Comparison of ENCODE assay signal across 13 cellular contexts in genomic region chr5:151805414-151806225, GRCh38. TPM values are rescaled to one million over a fixed set of nuclear protein-coding genes. Genes with fewer than 3 reads are reported as not detected.
DNase-seq lines count a peak whose midpoint lies in the region; ATAC-seq, FAIRE-seq and TF ChIP-seq lines count a peak whose summit lies in the region.
"Had no signal": no experiment of that assay in that cellular context is flagged by ENCODE, and none has a peak within 500 bp of the region (broad histone marks: within the 10 kb centered on the region; RNA-seq: fewer than 3 reads in every experiment).

No MANE protein-coding gene starts in this region.

- CTCF ChIA-PET in CD4-positive, alpha-beta memory T cell (lab: Charles Lee; ENCODE audit: partially characterized antibody): interaction anchor here (1.3 to 1.6 kb wide), 2 partner anchors 20 to 337 kb away, joined by 3 to 9 read pairs; no protein-coding TSS in a partner anchor

- peaks cover 0 to 15% (median 5%) of the 10 kb centered on the region in 4 donors for H3K4me1 Mint-ChIP-seq in CD4-positive, alpha-beta memory T cell
- peaks cover 26% of the 10 kb centered on the region for H3K4me1 Mint-ChIP-seq in nephron
- H3K4me1 Mint-ChIP-seq: central memory CD8-positive, alpha-beta T cell had no signal

- ATAC-seq in right lobe of liver (no peak), GM21381 (IDR thresholded peaks at IDR 0.05; ENCODE audit: unreplicated experiment) (no peak)

- no peaks in the 10 kb centered on the region for H3K4me1 ChIP-seq in CD4-positive, alpha-beta memory T cell (ENCODE audit: insufficient read depth, low read length)
- H3K4me1 ChIP-seq in right lobe of liver: no peaks in the 10 kb centered on the region
- peaks cover 0 to 8% of the 10 kb centered on the region in 2 donors for H3K4me1 ChIP-seq in ascending aorta

- POLR2A ChIA-PET in CD4-positive, alpha-beta memory T cell (lab: Charles Lee; ENCODE audit: partially characterized antibody): interaction anchor here (0.9 to 1.4 kb wide), 3 partner anchors 11 to 32 kb away, joined by 3 to 4 read pairs (median 3); no protein-coding TSS in a partner anchor

- H3K36me3 ChIP-seq in CD4-positive, alpha-beta memory T cell (ENCODE audit: insufficient read depth, low read length): peaks cover 48% of the 10 kb centered on the region
- H3K36me3 ChIP-seq in right lobe of liver (peaks cover 8 to 67% (median 25%) of the 10 kb centered on the region in 4 donors), ascending aorta (peaks cover 33 to 59% of the 10 kb centered on the region in 2 donors)

- H3K9me3 ChIP-seq in CD4-positive, alpha-beta memory T cell (ENCODE audit: control insufficient read depth in 1 of 2, low read length in 2 of 2): no peaks in the 10 kb centered on the region
- H3K9me3 ChIP-seq in right lobe of liver (no peaks in the 10 kb centered on the region), ascending aorta (no peaks in the 10 kb centered on the region)

- 90% methylated on average over 3 of the region's 3 CpGs for WGBS in right lobe of liver (ENCODE audit: insufficient coverage, low coverage, low lambda C conversion rate, missing lambda C conversion rate)

- intact Hi-C loops in CD4-positive, alpha-beta memory T cell (cut with micrococcal nuclease): no loop called here
- intact Hi-C loops in right lobe of liver (cut with DNase I) (no loop called here), ascending aorta (cut with DNase I) (loop anchor here (10.0 kb wide), 1 partner anchor 1559 kb away; no protein-coding TSS in a partner anchor)

- peaks cover 59 to 64% of the 10 kb centered on the region in 2 donors for H3K36me3 Mint-ChIP-seq in CD4-positive, alpha-beta memory T cell
- peaks cover 79% of the 10 kb centered on the region for H3K36me3 Mint-ChIP-seq in nephron (ENCODE audit: low read depth)

- no peak for TF ChIP-seq CTCF in HFF-Myc (IDR thresholded peaks at IDR 0.05; ENCODE audit: low read depth, low read length, missing control alignments)
- no peak for TF ChIP-seq CTCF in cardiac fibroblast (IDR thresholded peaks at IDR 0.05; ENCODE audit: low read depth, low read length)
- TF ChIP-seq CTCF in nephron (IDR thresholded peaks at IDR 0.05; ENCODE audit: unreplicated experiment in 3 of 3): no peak
- TF ChIP-seq CTCF in right lobe of liver (IDR thresholded peaks at IDR 0.05): no peak
- TF ChIP-seq CTCF in ascending aorta (IDR thresholded peaks at IDR 0.05): no peak

- no peak for TF ChIP-seq POLR2A in right lobe of liver (IDR thresholded peaks at IDR 0.05)

- no peaks in the 10 kb centered on the region for H3K9me3 Mint-ChIP-seq in CD4-positive, alpha-beta memory T cell
- H3K9me3 Mint-ChIP-seq in nephron: no peaks in the 10 kb centered on the region
- H3K9me3 Mint-ChIP-seq: central memory CD8-positive, alpha-beta T cell had no signal

- DNase-seq in CD4-positive, alpha-beta memory T cell: no peak
- DNase-seq in HFF-Myc (ENCODE audit: extremely low read depth, low read depth) (peak; percentile 40), cardiac fibroblast (ENCODE audit: low read depth in 2 of 2) (peak; percentile 51 to 81), urothelium cell line (ENCODE audit: low spot score) (no peak), right lobe of liver (no peak), ascending aorta (ENCODE audit: low spot score in 2 of 2) (no peak)
- DNase-seq: activated T-cell treated with anti-CD3 and anti-CD28 coated beads, Interleukin-2, amount 50 U/mL, for 1 hour; erythroblast; NCI-H510A; occipital lobe had no signal

- no peak overlapping the region for H3K4me3 ChIP-seq in CD4-positive, alpha-beta memory T cell (ENCODE audit: low read length in 2 of 2)
- no peak overlapping the region for H3K4me3 ChIP-seq in HFF-Myc (replicated peaks; ENCODE audit: low read depth, low read length)
- H3K4me3 ChIP-seq in cardiac fibroblast (replicated peaks in 1 of 2; ENCODE audit: low read depth in 2 of 2, low read length in 2 of 2): no peak overlapping the region
- H3K4me3 ChIP-seq in right lobe of liver: no peak overlapping the region
- H3K4me3 ChIP-seq in ascending aorta: no peak overlapping the region

- peak overlapping the region in 4 of 7 donors; percentile 19 to 45 (median 34) for H3K27ac Mint-ChIP-seq in CD4-positive, alpha-beta memory T cell
- peak overlapping the region in 2 of 3 experiments; percentile 26 for H3K27ac Mint-ChIP-seq in nephron

- H3K27me3 ChIP-seq in CD4-positive, alpha-beta memory T cell (ENCODE audit: insufficient read depth, low read length): no peaks in the 10 kb centered on the region
- H3K27me3 ChIP-seq in right lobe of liver (no peaks in the 10 kb centered on the region), ascending aorta (no peaks in the 10 kb centered on the region)

- no peak overlapping the region for H3K27ac ChIP-seq in CD4-positive, alpha-beta memory T cell (ENCODE audit: low read depth, low read length)
- H3K27ac ChIP-seq in right lobe of liver (no peak overlapping the region), ascending aorta (no peak overlapping the region)

- FAIRE-seq in urothelium cell line (lab: Jason Lieb, UNC): no peak

- no peaks in the 10 kb centered on the region for H3K27me3 Mint-ChIP-seq in CD4-positive, alpha-beta memory T cell
- no peaks in the 10 kb centered on the region for H3K27me3 Mint-ChIP-seq in nephron (ENCODE audit: low read depth)
- H3K27me3 Mint-ChIP-seq: central memory CD8-positive, alpha-beta T cell had no signal

- H3K4me3 Mint-ChIP-seq in CD4-positive, alpha-beta memory T cell: no peak overlapping the region
- no peak overlapping the region for H3K4me3 Mint-ChIP-seq in nephron
- H3K4me3 Mint-ChIP-seq: central memory CD8-positive, alpha-beta T cell had no signal

RNA-seq across cellular contexts. Expression of gene G3BP1, which starts 33.9 kb away (rescaled TPM):
- 100 to 1,000 TPM; 189 to 193 TPM for total RNA-seq in CD4-positive, alpha-beta memory T cell
- 100 to 1,000 TPM; 178 to 188 TPM for polyA plus RNA-seq in CD4-positive, alpha-beta memory T cell
- 100 to 1,000 TPM in 2 of 6 experiments, 10 to 100 TPM in 4; 63.9 to 107 (median 94.5) TPM for total RNA-seq in right lobe of liver
- total RNA-seq in ascending aorta: 138 TPM

RNA-seq across cellular contexts. Expression of gene ATOX1, which starts 47.2 kb away (rescaled TPM):
- total RNA-seq in CD4-positive, alpha-beta memory T cell: 10 to 100 TPM; 28.2 to 31.0 TPM
- polyA plus RNA-seq in CD4-positive, alpha-beta memory T cell: 10 to 100 TPM; 42.8 to 64.5 TPM
- total RNA-seq in right lobe of liver (100 to 1,000 TPM in 3 of 6 experiments, 10 to 100 TPM in 3; 83.1 to 177 (median 96.7) TPM), ascending aorta (179 TPM)

Comparison
In these comparisons a context has a peak if more than half of its experiments do, and no peak if none do; other contexts are left out.
1. DNase-seq: peak in HFF-Myc (single experiment) and cardiac fibroblast (2 of 2); none in CD4-positive, alpha-beta memory T cell (0 of 5), urothelium cell line (single experiment), right lobe of liver (0 of 3) and ascending aorta (0 of 2).